In genomic region chr14:61705017-61705416, GRCh38 we compare ENCODE assay signal across 1 cellular context.
TF ChIP-seq lines count a peak whose summit lies in the region.

No MANE protein-coding gene starts in this region.

TF ChIP-seq in SK-N-SH treated with all-trans-retinoic acid at 6 μM for 48 hours, 23 proteins besides CTCF, POLR2A, EP300 and RAD21 (continued from another document):
- TF ChIP-seq CSRNP3 (CRISPR knock-in tag; IDR thresholded peaks at IDR 0.05) (no peak), TOX (CRISPR knock-in tag; IDR thresholded peaks at IDR 0.05; ENCODE audit: borderline replicate concordance) (no peak), PPARA (CRISPR knock-in tag; IDR thresholded peaks at IDR 0.05; ENCODE audit: borderline replicate concordance) (no peak)
